8 cellular contexts compared by ENCODE assay signal in the genomic region with DNA sequence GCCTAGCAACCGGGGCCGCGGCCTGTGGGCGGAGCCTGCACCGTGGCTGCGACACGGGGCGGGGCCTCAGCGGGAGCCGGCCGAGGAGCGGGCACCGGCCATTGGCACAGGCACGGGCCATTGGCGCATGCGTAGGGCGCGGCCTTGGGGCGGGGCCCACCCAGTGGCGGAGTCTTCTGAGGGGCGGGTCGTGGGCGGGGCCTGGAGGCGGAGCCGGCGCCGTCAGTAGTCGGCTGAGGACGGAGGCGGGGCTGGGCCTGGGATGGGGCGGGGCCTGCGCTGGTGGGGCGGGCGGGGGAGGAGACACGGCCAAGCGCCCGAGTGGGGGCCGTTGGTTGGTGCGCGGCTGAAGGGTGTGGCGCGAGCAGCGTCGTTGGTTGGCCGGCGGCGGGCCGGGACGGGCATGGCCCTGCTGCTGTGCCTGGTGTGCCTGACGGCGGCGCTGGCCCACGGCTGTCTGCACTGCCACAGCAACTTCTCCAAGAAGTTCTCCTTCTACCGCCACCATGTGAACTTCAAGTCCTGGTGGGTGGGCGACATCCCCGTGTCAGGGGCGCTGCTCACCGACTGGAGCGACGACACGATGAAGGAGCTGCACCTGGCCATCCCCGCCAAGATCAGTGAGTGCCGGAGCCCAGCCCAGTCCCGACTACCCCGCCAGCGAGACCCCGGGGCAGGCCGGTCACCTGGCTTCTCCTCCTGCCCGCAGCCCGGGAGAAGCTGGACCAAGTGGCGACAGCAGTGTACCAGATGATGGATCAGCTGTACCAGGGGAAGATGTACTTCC. TPM values are rescaled to one million over a fixed set of nuclear protein-coding genes. Genes with fewer than 3 reads are reported as not detected.
DNase-seq lines count a peak whose midpoint lies in the region; ATAC-seq and TF ChIP-seq lines count a peak whose summit lies in the region.

Gene IZUMO4 (plus strand): TSS at position 373 of the 787 bp plus-strand sequence. CDS start 31 bp downstream, at position 404.

- peak within 1 kb of the TSS; percentile 53 to 74 (median 68) for H3K4me3 ChIP-seq in right lobe of liver

- intact Hi-C loops in right lobe of liver (cut with DNase I): no loop called here

- ATAC-seq in GM19438 (IDR thresholded peaks at IDR 0.05; ENCODE audit: low read depth, unreplicated experiment) (peak; percentile 54), HG03571 (IDR thresholded peaks at IDR 0.05; ENCODE audit: unreplicated experiment) (peak; percentile 54), right lobe of liver (peak; percentile 79 to 92 (median 87))

- DNase-seq in CD1c-positive myeloid dendritic cell (ENCODE audit: extremely low spot score) (peak; percentile 100), NCI-H748 treated with DMSO at 0.1 percent for 48 hours (lab: John Stamatoyannopoulos, UW) (peak; percentile 94), dermis microvascular lymphatic vessel endothelial cell (ENCODE audit: low read depth in 2 of 2) (peak; percentile 89 to 98), right lobe of liver (peak; percentile 100)
- peak; percentile 99 to 100 for DNase-seq in activated CD4-positive, alpha-beta T cell treated with anti-CD3 and anti-CD28 coated beads, Interleukin-2, amount 50 U/mL, for 48 hours
- peak; percentile 99 to 100 for DNase-seq in stimulated activated CD4-positive, alpha-beta T cell treated with anti-CD3 and anti-CD28 coated beads, Interleukin-4, amount 100 ng/mL, for 4 hours

- H3K4me1 ChIP-seq in right lobe of liver: peaks cover 0 to 13% (median 2%) of the 10 kb centered on the region in 4 donors

- peak within 1 kb of the TSS; percentile 70 to 87 (median 85) for H3K27ac ChIP-seq in right lobe of liver

- peaks cover 0 to 20% (median 14%) of the 10 kb centered on the region in 4 donors for H3K36me3 ChIP-seq in right lobe of liver

- WGBS in right lobe of liver (ENCODE audit: insufficient coverage, low coverage, low lambda C conversion rate, missing lambda C conversion rate): 0% methylated on average over 3 of the region's 71 CpGs

- no peak for TF ChIP-seq POLR2A in right lobe of liver (IDR thresholded peaks at IDR 0.05)

- peak; percentile 24 to 62 (median 50) for TF ChIP-seq CTCF in right lobe of liver (IDR thresholded peaks at IDR 0.05)

- no peaks in the 10 kb centered on the region for H3K27me3 ChIP-seq in right lobe of liver

- no peaks in the 10 kb centered on the region for H3K9me3 ChIP-seq in right lobe of liver

RNA-seq across cellular contexts. Expression of gene IZUMO4, which starts in this region (rescaled TPM):
- total RNA-seq in dermis microvascular lymphatic vessel endothelial cell: 0.76 and 0.77 TPM in 2 replicates
- total RNA-seq in right lobe of liver: 1 to 10 TPM in 5 of 6 experiments, not detected in 1; 1.2 to 6.9 (median 4.2) TPM

Comparison
In these comparisons a context has a peak if more than half of its experiments do, and no peak if none do; other contexts are left out.
1. Peak in every context shown above with its lines: DNase-seq, ATAC-seq, H3K4me3 ChIP-seq and H3K27ac ChIP-seq.
2. Peak in DNase-seq in dermis microvascular lymphatic vessel endothelial cell; RNA of the gene not detected or under 1 TPM.